Comparison of ENCODE assay signal across 1 cellular context in the genomic region with DNA sequence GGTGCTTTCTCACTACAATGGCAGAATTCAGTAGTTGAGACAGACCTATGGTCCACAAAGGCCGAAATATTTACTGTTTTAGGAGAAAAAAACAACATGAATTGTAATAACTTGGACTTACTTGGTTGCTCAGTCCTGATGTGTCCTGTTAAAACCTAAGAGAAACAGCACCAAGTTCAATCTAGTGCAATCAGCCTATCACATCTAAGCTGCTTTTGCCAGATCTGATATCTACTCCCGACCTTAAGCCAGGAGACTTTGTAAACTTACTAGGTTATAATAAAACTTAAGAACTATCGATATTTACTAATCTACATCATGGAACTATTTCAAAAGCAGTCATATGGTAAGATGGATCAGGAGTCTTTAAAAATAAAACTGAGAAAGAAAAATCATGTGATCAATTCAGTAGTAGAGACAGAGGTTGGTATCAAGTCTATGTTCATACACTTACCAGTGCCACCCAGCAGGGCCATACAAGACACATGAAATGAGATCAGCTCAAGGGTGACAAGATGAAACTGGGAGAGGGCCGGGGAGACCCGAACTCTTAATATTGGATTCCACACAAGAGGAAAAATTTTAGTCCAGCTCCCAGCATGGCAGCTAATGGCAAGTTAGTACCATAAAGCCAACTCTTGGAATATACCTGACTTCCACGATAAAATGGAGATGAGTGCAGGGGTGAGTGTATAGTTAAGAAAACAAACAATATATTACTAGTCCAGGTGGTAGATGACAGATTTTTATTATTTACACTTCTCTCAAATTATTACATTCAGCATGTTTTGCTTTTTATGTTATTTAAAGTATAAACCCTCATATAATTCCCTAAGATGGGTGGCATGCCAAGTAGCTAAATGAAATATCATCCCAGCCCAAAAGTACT.
TF ChIP-seq lines count a peak whose summit lies in the region.

No MANE protein-coding gene starts in this region.

TF ChIP-seq in IMR-90, 13 proteins besides CTCF, POLR2A, EP300 and RAD21:
- no peak for TF ChIP-seq SMC3 (IDR thresholded peaks at IDR 0.05; ENCODE audit: low read depth, low read length)
- no peak for TF ChIP-seq MXI1 (IDR thresholded peaks at IDR 0.05; ENCODE audit: borderline replicate concordance, low read depth, low read length)
- TF ChIP-seq RCOR1 (IDR thresholded peaks at IDR 0.05; ENCODE audit: insufficient replicate concordance, low read length): no peak
- TF ChIP-seq FOS (IDR thresholded peaks at IDR 0.05; ENCODE audit: low read depth, low read length): no peak
- TF ChIP-seq, protein P1, sequence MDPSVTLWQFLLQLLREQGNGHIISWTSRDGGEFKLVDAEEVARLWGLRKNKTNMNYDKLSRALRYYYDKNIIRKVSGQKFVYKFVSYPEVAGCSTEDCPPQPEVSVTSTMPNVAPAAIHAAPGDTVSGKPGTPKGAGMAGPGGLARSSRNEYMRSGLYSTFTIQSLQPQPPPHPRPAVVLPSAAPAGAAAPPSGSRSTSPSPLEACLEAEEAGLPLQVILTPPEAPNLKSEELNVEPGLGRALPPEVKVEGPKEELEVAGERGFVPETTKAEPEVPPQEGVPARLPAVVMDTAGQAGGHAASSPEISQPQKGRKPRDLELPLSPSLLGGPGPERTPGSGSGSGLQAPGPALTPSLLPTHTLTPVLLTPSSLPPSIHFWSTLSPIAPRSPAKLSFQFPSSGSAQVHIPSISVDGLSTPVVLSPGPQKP (IDR thresholded peaks at IDR 0.05; ENCODE audit: borderline replicate concordance, low read depth, low read length): no peak
- TF ChIP-seq MAFK (IDR thresholded peaks at IDR 0.05; ENCODE audit: low read depth, low read length): no peak
- no peak for TF ChIP-seq CHD1 (IDR thresholded peaks at IDR 0.05; ENCODE audit: low read depth, low read length)
- no peak for TF ChIP-seq BHLHE40 (IDR thresholded peaks at IDR 0.05; ENCODE audit: low read depth, low read length)
- no peak for TF ChIP-seq NFE2L2 (IDR thresholded peaks at IDR 0.05; ENCODE audit: low read depth, low read length)
- TF ChIP-seq, protein P2, sequence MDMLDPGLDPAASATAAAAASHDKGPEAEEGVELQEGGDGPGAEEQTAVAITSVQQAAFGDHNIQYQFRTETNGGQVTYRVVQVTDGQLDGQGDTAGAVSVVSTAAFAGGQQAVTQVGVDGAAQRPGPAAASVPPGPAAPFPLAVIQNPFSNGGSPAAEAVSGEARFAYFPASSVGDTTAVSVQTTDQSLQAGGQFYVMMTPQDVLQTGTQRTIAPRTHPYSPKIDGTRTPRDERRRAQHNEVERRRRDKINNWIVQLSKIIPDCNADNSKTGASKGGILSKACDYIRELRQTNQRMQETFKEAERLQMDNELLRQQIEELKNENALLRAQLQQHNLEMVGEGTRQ (IDR thresholded peaks at IDR 0.05; ENCODE audit: low read depth, low read length): no peak
- TF ChIP-seq RFX5 (IDR thresholded peaks at IDR 0.05; ENCODE audit: low read depth, low read length): no peak
- no peak for TF ChIP-seq MAZ (IDR thresholded peaks at IDR 0.05; ENCODE audit: borderline replicate concordance, low read depth, low read length)
- no peak for TF ChIP-seq CEBPB (IDR thresholded peaks at IDR 0.05; ENCODE audit: low read depth, low read length)
TF ChIP-seq in IMR-90: peak in this region for 0.
